Comparison of ENCODE assay signal across 19 cellular contexts in genomic region chr12:11832100-11832499, GRCh38.
A peak's percentile ranks its signal among the peaks of the same experiment; 100 is the strongest.
DNase-seq lines count a peak whose midpoint lies in the region; ATAC-seq and TF ChIP-seq lines count a peak whose summit lies in the region.
"Had no signal": no experiment of that assay in that cellular context is flagged by ENCODE, and none has a peak within 500 bp of the region (broad histone marks: within the 10 kb centered on the region; RNA-seq: fewer than 3 reads in every experiment).

No MANE protein-coding gene starts in this region.

- intact Hi-C loops in CD14-positive monocyte (cut with micrococcal nuclease), result loop anchor here (10.0 kb wide), 3 partner anchors 77 to 183 kb away; no protein-coding TSS in a partner anchor
- intact Hi-C loops in left colon (cut with DNase I, micrococcal nuclease), result no loop called here

- H3K9ac ChIP-seq in KMS-11, result no peak overlapping the region
- H3K9ac ChIP-seq: GM23248 had no signal

- peak; percentile 26 for ATAC-seq in left colon
- ATAC-seq in HG03342 (IDR thresholded peaks at IDR 0.05; ENCODE audit: unreplicated experiment), result no peak
- no peak for ATAC-seq in HG02759 (IDR thresholded peaks at IDR 0.05; ENCODE audit: unreplicated experiment)
- no peak for ATAC-seq in HG02870 (IDR thresholded peaks at IDR 0.05; ENCODE audit: unreplicated experiment)
- ATAC-seq: foreskin keratinocyte; naive thymus-derived CD8-positive, alpha-beta T cell had no signal

- H2AFZ ChIP-seq in KMS-11 (ENCODE audit: low read depth), result no peak overlapping the region
- H2AFZ ChIP-seq: GM23248 had no signal

- POLR2A ChIA-PET in GM10248 (lab: Yijun Ruan, JAX), result interaction anchor here (0.6 to 0.7 kb wide), 2 partner anchors 263 to 1638 kb away, joined by 3 to 11 read pairs; no protein-coding TSS in a partner anchor

- H3K4me3 Mint-ChIP-seq in CD14-positive monocyte, result no peak overlapping the region
- H3K4me3 Mint-ChIP-seq: activated naive CD8-positive, alpha-beta T cell; B cell; naive thymus-derived CD8-positive, alpha-beta T cell had no signal

- H3K27me3 ChIP-seq in KMS-11 (ENCODE audit: insufficient read depth, low read depth), result no peaks in the 10 kb centered on the region
- H3K27me3 ChIP-seq: foreskin keratinocyte, suprapubic skin had no signal

- TF ChIP-seq CTCF in CD14-positive monocyte (IDR thresholded peaks at IDR 0.05) (no peak), GM10248 (IDR thresholded peaks at IDR 0.05; ENCODE audit: control extremely low read depth, extremely low read depth, low read depth, missing control alignments) (no peak), KMS-11 (conservative IDR thresholded peaks at IDR 0.05; ENCODE audit: low read depth, low read length) (no peak)

- no peaks in the 10 kb centered on the region for H3K79me2 ChIP-seq in KMS-11 (ENCODE audit: insufficient read depth, low read depth)

- CTCF ChIA-PET in GM10248 (lab: Yijun Ruan, JAX), result interaction anchor here (0.6 to 2.8 kb wide), 8 partner anchors 10 to 250 kb away, joined by 3 to 9 read pairs (median 4); no protein-coding TSS in a partner anchor

- no peaks in the 10 kb centered on the region for H3K9me3 Mint-ChIP-seq in CD14-positive monocyte
- H3K9me3 Mint-ChIP-seq: naive thymus-derived CD8-positive, alpha-beta T cell had no signal

- peak overlapping the region in 6 of 7 donors; percentile 4 to 83 (median 74) for H3K27ac Mint-ChIP-seq in CD14-positive monocyte
- H3K27ac Mint-ChIP-seq: activated naive CD8-positive, alpha-beta T cell; B cell; naive thymus-derived CD8-positive, alpha-beta T cell had no signal

- peaks cover 10 to 14% of the 10 kb centered on the region in 2 donors for H3K36me3 Mint-ChIP-seq in CD14-positive monocyte

- no peaks in the 10 kb centered on the region for H4K20me1 ChIP-seq in KMS-11 (ENCODE audit: insufficient read depth)

- no peak overlapping the region for H3K4me3 ChIP-seq in KMS-11 (IDR thresholded peaks at IDR 0.05; ENCODE audit: insufficient read depth, low read depth, low read length)
- H3K4me3 ChIP-seq: GM23248, prostate gland, suprapubic skin had no signal

- 0 out of 2 replicates have a peak overlapping the region, but pooled peaks have one; percentile 83 for H3K4me2 ChIP-seq in KMS-11

- no peaks in the 10 kb centered on the region for H3K27me3 Mint-ChIP-seq in CD14-positive monocyte (ENCODE audit: low read depth in 3 of 3)
- H3K27me3 Mint-ChIP-seq: activated naive CD8-positive, alpha-beta T cell; B cell; naive thymus-derived CD8-positive, alpha-beta T cell had no signal

- no peaks in the 10 kb centered on the region for H3K36me3 ChIP-seq in KMS-11 (ENCODE audit: insufficient read depth)
- H3K36me3 ChIP-seq: prostate gland had no signal

- H3K4me1 ChIP-seq in KMS-11 (ENCODE audit: low read depth, poor library complexity, severe bottlenecking), result peaks cover 95% of the 10 kb centered on the region
- H3K4me1 ChIP-seq: prostate gland had no signal

- H3K4me1 Mint-ChIP-seq in CD14-positive monocyte, result peaks cover 51% of the 10 kb centered on the region

- DNase-seq in CD14-positive monocyte (ENCODE audit: low spot score), result no peak
- peak; percentile 30 for DNase-seq in GM10248 (ENCODE audit: extremely low spot score)
- DNase-seq in left colon, result no peak
- DNase-seq in central memory CD4-positive, alpha-beta T cell, result no peak
- DNase-seq: cerebellar nuclear complex; foreskin keratinocyte; GF-D8; GM23248; naive thymus-derived CD8-positive, alpha-beta T cell; NCI-H2029; NCI-H69 had no signal

- H3K27ac ChIP-seq in KMS-11, result no peak overlapping the region
- H3K27ac ChIP-seq: foreskin keratinocyte, GM23248, prostate gland, suprapubic skin had no signal

Comparison
In these comparisons a context has a peak if more than half of its experiments do, and no peak if none do; other contexts are left out.
1. intact Hi-C loops: an anchor here in CD14-positive monocyte (10.0 kb wide); none called in left colon.